In genomic region chr7:150737265-150738055, GRCh38 we compare ENCODE assay signal across 9 cellular contexts. TPM values are rescaled to one million over a fixed set of nuclear protein-coding genes. Genes with fewer than 3 reads are reported as not detected.
DNase-seq lines count a peak whose midpoint lies in the region; ATAC-seq and TF ChIP-seq lines count a peak whose summit lies in the region.
"Had no signal": no experiment of that assay in that cellular context is flagged by ENCODE, and none has a peak within 500 bp of the region (broad histone marks: within the 10 kb centered on the region; RNA-seq: fewer than 3 reads in every experiment).

GIMAP5 (plus strand) TSS chr7:150737418; CDS start chr7:150740885, 3,467 bp downstream.

- 32 to 53% methylated on average over 4 to 13 of the region's 14 CpGs for WGBS in transverse colon (ENCODE audit: low coverage in 1 of 2), 2 donors

- TF ChIP-seq CTCF in left lung (IDR thresholded peaks at IDR 0.05) (no peak), transverse colon (IDR thresholded peaks at IDR 0.05) (no peak), WERI-Rb-1 (IDR thresholded peaks at IDR 0.05; ENCODE audit: low read depth, low read length) (no peak)

- peaks cover 0 to 24% of the 10 kb centered on the region in 2 donors for H3K36me3 ChIP-seq in left lung
- H3K36me3 ChIP-seq in transverse colon: no peaks in the 10 kb centered on the region
- H3K36me3 ChIP-seq in WERI-Rb-1: no peaks in the 10 kb centered on the region

- H3K4me1 Mint-ChIP-seq in activated T-helper 1 cell treated with anti-CD3 and anti-CD28 coated beads, Interleukin-12 subunit alpha, Interleukin-12 subunit beta, Interleukin-2, Interleukin-4 antibody, amounts not matched to agents 30 ng/mL and 10 ng/mL and 1 ng/mL, durations not matched to agents 14 hours and 24 hours and 36 hours (ENCODE audit: low read depth): peaks cover 88% of the 10 kb centered on the region

- no peaks in the 10 kb centered on the region for H3K27me3 Mint-ChIP-seq in activated T-helper 1 cell treated with anti-CD3 and anti-CD28 coated beads, Interleukin-12 subunit alpha, Interleukin-12 subunit beta, Interleukin-2, Interleukin-4 antibody, amounts not matched to agents 30 ng/mL and 10 ng/mL and 1 ng/mL, durations not matched to agents 14 hours and 24 hours and 36 hours (ENCODE audit: insufficient read depth)

- DNase-seq in activated T-helper 1 cell treated with anti-CD3 and anti-CD28 coated beads, Interleukin-12 subunit alpha, Interleukin-12 subunit beta, Interleukin-2, Interleukin-4 antibody, amounts not matched to agents 30 ng/mL and 10 ng/mL and 1 ng/mL, durations not matched to agents 14 hours and 24 hours and 36 hours (ENCODE audit: low spot score): peak; percentile 51
- DNase-seq in left lung: no peak
- no peak for DNase-seq in transverse colon
- DNase-seq in germinal center (ENCODE audit: low spot score): no peak
- no peak for DNase-seq in NCI-H146 treated with DMSO at 0.1 percent for 48 hours (lab: John Stamatoyannopoulos, UW; ENCODE audit: unreplicated experiment)
- DNase-seq in WERI-Rb-1: no peak

- peak; percentile 45 for TF ChIP-seq POLR2A in transverse colon (IDR thresholded peaks at IDR 0.05)

- peak; percentile 50 for ATAC-seq in GM18868 (IDR thresholded peaks at IDR 0.05; ENCODE audit: unreplicated experiment)
- peak; percentile 81 for ATAC-seq in HG03354 (IDR thresholded peaks at IDR 0.05; ENCODE audit: poor library complexity, severe bottlenecking, unreplicated experiment)
- peak; percentile 63 for ATAC-seq in left lung

- H3K9me3 ChIP-seq in left lung: no peaks in the 10 kb centered on the region
- no peaks in the 10 kb centered on the region for H3K9me3 ChIP-seq in transverse colon
- no peaks in the 10 kb centered on the region for H3K9me3 ChIP-seq in WERI-Rb-1 (ENCODE audit: severe bottlenecking)

- peak within 1 kb of the TSS; percentile 99 for H3K27ac Mint-ChIP-seq in activated T-helper 1 cell treated with anti-CD3 and anti-CD28 coated beads, Interleukin-12 subunit alpha, Interleukin-12 subunit beta, Interleukin-2, Interleukin-4 antibody, amounts not matched to agents 30 ng/mL and 10 ng/mL and 1 ng/mL, durations not matched to agents 14 hours and 24 hours and 36 hours

- H3K4me3 Mint-ChIP-seq in activated T-helper 1 cell treated with anti-CD3 and anti-CD28 coated beads, Interleukin-12 subunit alpha, Interleukin-12 subunit beta, Interleukin-2, Interleukin-4 antibody, amounts not matched to agents 30 ng/mL and 10 ng/mL and 1 ng/mL, durations not matched to agents 14 hours and 24 hours and 36 hours: peak within 1 kb of the TSS; percentile 97

- peaks cover 40% of the 10 kb centered on the region for H3K36me3 Mint-ChIP-seq in activated T-helper 1 cell treated with anti-CD3 and anti-CD28 coated beads, Interleukin-12 subunit alpha, Interleukin-12 subunit beta, Interleukin-2, Interleukin-4 antibody, amounts not matched to agents 30 ng/mL and 10 ng/mL and 1 ng/mL, durations not matched to agents 14 hours and 24 hours and 36 hours (ENCODE audit: low read depth)

- no peak for TF ChIP-seq EP300 in transverse colon (IDR thresholded peaks at IDR 0.05; ENCODE audit: low read depth)

- H3K4me1 ChIP-seq in left lung (peaks cover 0 to 40% of the 10 kb centered on the region in 2 donors), transverse colon (peaks cover 0 to 13% (median 0%) of the 10 kb centered on the region in 4 donors)

- intact Hi-C loops in activated T-helper 1 cell treated with anti-CD3 and anti-CD28 coated beads, Interleukin-12 subunit alpha, Interleukin-12 subunit beta, Interleukin-2, Interleukin-4 antibody, amounts not matched to agents 30 ng/mL and 10 ng/mL and 1 ng/mL, durations not matched to agents 14 hours and 24 hours and 36 hours (cut with micrococcal nuclease): loop anchor here (1.0 to 2.0 kb wide), 5 partner anchors 17 to 289 kb away; partner anchors contain the start of gene GIMAP2
- intact Hi-C loops in left lung (cut with DNase I): no loop called here
- intact Hi-C loops in transverse colon (cut with DNase I; ENCODE audit: low total_unique reads): no loop called here

- in situ Hi-C loops in transverse colon (cut with MboI; ENCODE audit: low pct_ligation_motif_present in 1 of 4, low pct_unique_long_range_greater_than_20kb in 1 of 4, low sequenced_read_pairs in 3 of 4): loop anchor here in 1 of 4 donors (25.0 kb wide), 1 partner anchor 275 kb away; the partner anchor contains the start of gene GIMAP8

- no peaks in the 10 kb centered on the region for H3K27me3 ChIP-seq in left lung
- no peaks in the 10 kb centered on the region for H3K27me3 ChIP-seq in transverse colon
- peaks cover 2% of the 10 kb centered on the region for H3K27me3 ChIP-seq in WERI-Rb-1 (ENCODE audit: insufficient read depth, low read depth, severe bottlenecking)

- peak within 1 kb of the TSS; percentile 27 to 63 for H3K4me3 ChIP-seq in left lung
- peak within 1 kb of the TSS in 3 of 4 donors; percentile 25 to 42 (median 30) for H3K4me3 ChIP-seq in transverse colon
- no peak within 1 kb of the TSS for H3K4me3 ChIP-seq in WERI-Rb-1 (ENCODE audit: low read depth, low read length)

- no peaks in the 10 kb centered on the region for H3K9me3 Mint-ChIP-seq in activated T-helper 1 cell treated with anti-CD3 and anti-CD28 coated beads, Interleukin-12 subunit alpha, Interleukin-12 subunit beta, Interleukin-2, Interleukin-4 antibody, amounts not matched to agents 30 ng/mL and 10 ng/mL and 1 ng/mL, durations not matched to agents 14 hours and 24 hours and 36 hours

- peak within 1 kb of the TSS; percentile 70 to 75 for H3K27ac ChIP-seq in left lung
- peak within 1 kb of the TSS; percentile 37 to 76 (median 68) for H3K27ac ChIP-seq in transverse colon
- H3K27ac ChIP-seq in WERI-Rb-1: no peak within 1 kb of the TSS

RNA-seq across cellular contexts. Expression of gene GIMAP5, which starts in this region (rescaled TPM):
- 53.8 and 59.7 TPM in 2 replicates for total RNA-seq in activated T-helper 1 cell treated with anti-CD3 and anti-CD28 coated beads, Interleukin-12 subunit alpha, Interleukin-12 subunit beta, Interleukin-2, Interleukin-4 antibody, amounts not matched to agents 30 ng/mL and 10 ng/mL and 1 ng/mL, durations not matched to agents 14 hours and 24 hours and 36 hours
- 10 to 100 TPM in 1 of 2 donors, 1 to 10 TPM in 1; 9.8 to 37.8 TPM for total RNA-seq in left lung
- 10 to 100 TPM in 2 of 4 donors, 1 to 10 TPM in 2; 2.6 to 15.7 (median 11.2) TPM for total RNA-seq in transverse colon
- total RNA-seq: epithelial cell of proximal tubule had no signal
